ENCODE assay signal across 2 cellular contexts in the genomic region with DNA sequence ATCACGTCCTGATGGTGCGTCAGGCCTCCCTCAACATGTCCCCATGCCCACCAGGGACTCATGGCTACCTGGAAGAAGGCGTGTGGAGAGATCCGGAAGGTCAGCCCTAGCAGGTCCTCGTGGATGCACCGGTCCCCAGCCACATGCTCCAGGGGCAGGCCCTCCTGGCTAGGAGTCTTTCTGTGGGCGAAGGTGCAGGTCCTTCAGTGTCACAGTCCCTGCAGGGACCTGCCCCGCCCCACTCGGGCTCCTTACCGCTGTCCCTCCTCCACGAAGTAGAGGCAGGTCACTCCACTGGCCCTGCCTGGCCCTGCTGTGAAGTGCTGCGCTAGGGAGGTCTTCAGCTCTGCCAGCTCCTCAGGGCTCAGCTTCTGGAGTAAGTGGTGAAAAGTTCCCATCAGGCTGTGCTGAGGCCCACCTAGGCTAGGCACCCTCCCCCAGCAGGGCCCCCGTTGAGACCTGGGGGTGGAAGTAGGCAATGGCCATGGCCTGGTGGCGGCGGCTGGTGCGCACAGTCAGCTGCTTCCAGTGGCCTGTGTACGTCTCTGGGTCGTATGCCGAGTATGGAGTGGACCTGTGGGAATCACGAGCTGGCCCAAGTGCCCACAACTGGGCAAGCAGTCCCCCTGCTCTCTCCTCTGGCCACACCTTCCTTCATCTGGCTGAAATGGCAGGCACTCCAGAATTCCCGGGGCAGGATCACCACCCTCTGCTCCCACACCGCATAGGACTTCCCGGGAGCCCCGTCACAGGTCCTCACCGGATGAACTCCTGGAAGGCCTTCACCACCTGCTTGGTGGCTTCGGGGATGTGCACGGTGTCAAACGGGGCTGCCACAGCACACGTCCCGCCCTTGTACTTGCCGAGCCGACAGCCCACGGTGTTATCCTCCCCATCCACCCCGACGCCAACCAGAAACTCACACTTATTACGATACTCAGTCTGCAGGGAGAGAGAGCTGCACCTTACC.
A peak's percentile ranks its signal among the peaks of the same experiment; 100 is the strongest.
TF ChIP-seq lines count a peak whose summit lies in the region.

No MANE protein-coding gene starts in this region.

TF ChIP-seq in GM12878, 131 proteins besides CTCF, POLR2A, EP300 and RAD21 (continues in another document):
- no peak for TF ChIP-seq NFIC (IDR thresholded peaks at IDR 0.05; ENCODE audit: low read depth, low read length)
- TF ChIP-seq ZNF207 (IDR thresholded peaks at IDR 0.05; ENCODE audit: borderline replicate concordance), result no peak
- TF ChIP-seq FOS (IDR thresholded peaks at IDR 0.05; ENCODE audit: borderline replicate concordance, extremely low read depth, insufficient read length), result no peak
- no peak for TF ChIP-seq NR2F1 (conservative IDR thresholded peaks at IDR 0.05)
- no peak for TF ChIP-seq MEF2A (IDR thresholded peaks at IDR 0.05; ENCODE audit: insufficient read depth, low read depth, low read length)
- TF ChIP-seq CHD1 (IDR thresholded peaks at IDR 0.05; ENCODE audit: low read depth, low read length), result no peak
- TF ChIP-seq NRF1 (conservative IDR thresholded peaks at IDR 0.05; ENCODE audit: low read depth, low read length), result no peak
- no peak for TF ChIP-seq CBX5 (IDR thresholded peaks at IDR 0.05; ENCODE audit: low read depth)
- no peak for TF ChIP-seq SP1 (IDR thresholded peaks at IDR 0.05; ENCODE audit: low read depth, low read length)
- no peak for TF ChIP-seq ZNF217 (IDR thresholded peaks at IDR 0.05)
- TF ChIP-seq, protein P1, sequence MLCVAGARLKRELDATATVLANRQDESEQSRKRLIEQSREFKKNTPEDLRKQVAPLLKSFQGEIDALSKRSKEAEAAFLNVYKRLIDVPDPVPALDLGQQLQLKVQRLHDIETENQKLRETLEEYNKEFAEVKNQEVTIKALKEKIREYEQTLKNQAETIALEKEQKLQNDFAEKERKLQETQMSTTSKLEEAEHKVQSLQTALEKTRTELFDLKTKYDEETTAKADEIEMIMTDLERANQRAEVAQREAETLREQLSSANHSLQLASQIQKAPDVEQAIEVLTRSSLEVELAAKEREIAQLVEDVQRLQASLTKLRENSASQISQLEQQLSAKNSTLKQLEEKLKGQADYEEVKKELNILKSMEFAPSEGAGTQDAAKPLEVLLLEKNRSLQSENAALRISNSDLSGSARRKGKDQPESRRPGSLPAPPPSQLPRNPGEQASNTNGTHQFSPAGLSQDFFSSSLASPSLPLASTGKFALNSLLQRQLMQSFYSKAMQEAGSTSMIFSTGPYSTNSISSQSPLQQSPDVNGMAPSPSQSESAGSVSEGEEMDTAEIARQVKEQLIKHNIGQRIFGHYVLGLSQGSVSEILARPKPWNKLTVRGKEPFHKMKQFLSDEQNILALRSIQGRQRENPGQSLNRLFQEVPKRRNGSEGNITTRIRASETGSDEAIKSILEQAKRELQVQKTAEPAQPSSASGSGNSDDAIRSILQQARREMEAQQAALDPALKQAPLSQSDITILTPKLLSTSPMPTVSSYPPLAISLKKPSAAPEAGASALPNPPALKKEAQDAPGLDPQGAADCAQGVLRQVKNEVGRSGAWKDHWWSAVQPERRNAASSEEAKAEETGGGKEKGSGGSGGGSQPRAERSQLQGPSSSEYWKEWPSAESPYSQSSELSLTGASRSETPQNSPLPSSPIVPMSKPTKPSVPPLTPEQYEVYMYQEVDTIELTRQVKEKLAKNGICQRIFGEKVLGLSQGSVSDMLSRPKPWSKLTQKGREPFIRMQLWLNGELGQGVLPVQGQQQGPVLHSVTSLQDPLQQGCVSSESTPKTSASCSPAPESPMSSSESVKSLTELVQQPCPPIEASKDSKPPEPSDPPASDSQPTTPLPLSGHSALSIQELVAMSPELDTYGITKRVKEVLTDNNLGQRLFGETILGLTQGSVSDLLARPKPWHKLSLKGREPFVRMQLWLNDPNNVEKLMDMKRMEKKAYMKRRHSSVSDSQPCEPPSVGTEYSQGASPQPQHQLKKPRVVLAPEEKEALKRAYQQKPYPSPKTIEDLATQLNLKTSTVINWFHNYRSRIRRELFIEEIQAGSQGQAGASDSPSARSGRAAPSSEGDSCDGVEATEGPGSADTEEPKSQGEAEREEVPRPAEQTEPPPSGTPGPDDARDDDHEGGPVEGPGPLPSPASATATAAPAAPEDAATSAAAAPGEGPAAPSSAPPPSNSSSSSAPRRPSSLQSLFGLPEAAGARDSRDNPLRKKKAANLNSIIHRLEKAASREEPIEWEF (IDR thresholded peaks at IDR 0.05; ENCODE audit: insufficient replicate concordance, low read depth, low read length), result no peak
- TF ChIP-seq, protein P2, sequence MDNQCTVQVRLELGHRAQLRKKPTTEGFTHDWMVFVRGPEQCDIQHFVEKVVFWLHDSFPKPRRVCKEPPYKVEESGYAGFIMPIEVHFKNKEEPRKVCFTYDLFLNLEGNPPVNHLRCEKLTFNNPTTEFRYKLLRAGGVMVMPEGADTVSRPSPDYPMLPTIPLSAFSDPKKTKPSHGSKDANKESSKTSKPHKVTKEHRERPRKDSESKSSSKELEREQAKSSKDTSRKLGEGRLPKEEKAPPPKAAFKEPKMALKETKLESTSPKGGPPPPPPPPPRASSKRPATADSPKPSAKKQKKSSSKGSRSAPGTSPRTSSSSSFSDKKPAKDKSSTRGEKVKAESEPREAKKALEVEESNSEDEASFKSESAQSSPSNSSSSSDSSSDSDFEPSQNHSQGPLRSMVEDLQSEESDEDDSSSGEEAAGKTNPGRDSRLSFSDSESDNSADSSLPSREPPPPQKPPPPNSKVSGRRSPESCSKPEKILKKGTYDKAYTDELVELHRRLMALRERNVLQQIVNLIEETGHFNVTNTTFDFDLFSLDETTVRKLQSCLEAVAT (IDR thresholded peaks at IDR 0.05), result no peak
- no peak for TF ChIP-seq JUND (IDR thresholded peaks at IDR 0.05; ENCODE audit: low read depth, low read length)
- no peak for TF ChIP-seq YY1 (IDR thresholded peaks at IDR 0.05; ENCODE audit: low read depth, low read length)
- TF ChIP-seq, protein P3, sequence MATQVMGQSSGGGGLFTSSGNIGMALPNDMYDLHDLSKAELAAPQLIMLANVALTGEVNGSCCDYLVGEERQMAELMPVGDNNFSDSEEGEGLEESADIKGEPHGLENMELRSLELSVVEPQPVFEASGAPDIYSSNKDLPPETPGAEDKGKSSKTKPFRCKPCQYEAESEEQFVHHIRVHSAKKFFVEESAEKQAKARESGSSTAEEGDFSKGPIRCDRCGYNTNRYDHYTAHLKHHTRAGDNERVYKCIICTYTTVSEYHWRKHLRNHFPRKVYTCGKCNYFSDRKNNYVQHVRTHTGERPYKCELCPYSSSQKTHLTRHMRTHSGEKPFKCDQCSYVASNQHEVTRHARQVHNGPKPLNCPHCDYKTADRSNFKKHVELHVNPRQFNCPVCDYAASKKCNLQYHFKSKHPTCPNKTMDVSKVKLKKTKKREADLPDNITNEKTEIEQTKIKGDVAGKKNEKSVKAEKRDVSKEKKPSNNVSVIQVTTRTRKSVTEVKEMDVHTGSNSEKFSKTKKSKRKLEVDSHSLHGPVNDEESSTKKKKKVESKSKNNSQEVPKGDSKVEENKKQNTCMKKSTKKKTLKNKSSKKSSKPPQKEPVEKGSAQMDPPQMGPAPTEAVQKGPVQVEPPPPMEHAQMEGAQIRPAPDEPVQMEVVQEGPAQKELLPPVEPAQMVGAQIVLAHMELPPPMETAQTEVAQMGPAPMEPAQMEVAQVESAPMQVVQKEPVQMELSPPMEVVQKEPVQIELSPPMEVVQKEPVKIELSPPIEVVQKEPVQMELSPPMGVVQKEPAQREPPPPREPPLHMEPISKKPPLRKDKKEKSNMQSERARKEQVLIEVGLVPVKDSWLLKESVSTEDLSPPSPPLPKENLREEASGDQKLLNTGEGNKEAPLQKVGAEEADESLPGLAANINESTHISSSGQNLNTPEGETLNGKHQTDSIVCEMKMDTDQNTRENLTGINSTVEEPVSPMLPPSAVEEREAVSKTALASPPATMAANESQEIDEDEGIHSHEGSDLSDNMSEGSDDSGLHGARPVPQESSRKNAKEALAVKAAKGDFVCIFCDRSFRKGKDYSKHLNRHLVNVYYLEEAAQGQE (IDR thresholded peaks at IDR 0.05; ENCODE audit: low read depth, low read length), result no peak
- TF ChIP-seq WRNIP1 (IDR thresholded peaks at IDR 0.05; ENCODE audit: borderline replicate concordance, low read depth, low read length), result no peak

TF ChIP-seq in neural cell, 6 proteins besides CTCF, POLR2A, EP300 and RAD21:
- peak; percentile 13 for TF ChIP-seq POLR2AphosphoS5 (IDR thresholded peaks at IDR 0.05)
- TF ChIP-seq TAF1 (IDR thresholded peaks at IDR 0.05; ENCODE audit: low read depth), result no peak
- TF ChIP-seq, protein P3 (IDR thresholded peaks at IDR 0.05; ENCODE audit: borderline replicate concordance), result no peak
- TF ChIP-seq EZH2 (IDR thresholded peaks at IDR 0.05; ENCODE audit: borderline replicate concordance, insufficient read depth, low read length, poor library complexity, severe bottlenecking), result no peak
- no peak for TF ChIP-seq SMC3 (conservative IDR thresholded peaks at IDR 0.05; ENCODE audit: poor library complexity)
- no peak for TF ChIP-seq MXI1 (conservative IDR thresholded peaks at IDR 0.05; ENCODE audit: poor library complexity, severe bottlenecking)
